Comparison of ENCODE assay signal across 10 cellular contexts in genomic region chr6:162610351-162610750, GRCh38.
"Had no signal": no experiment of that assay in that cellular context is flagged by ENCODE, and none has a peak within 500 bp of the region (broad histone marks: within the 10 kb centered on the region; RNA-seq: fewer than 3 reads in every experiment).

No MANE protein-coding gene starts in this region.

- DNase-seq: GM23248, GOT3, H7, H9, HCEC 1CT, HFFc6 had no signal

- ATAC-seq: GM23338, HCT116 had no signal

- H3K27ac ChIP-seq: GM23248 had no signal

- H3K9ac ChIP-seq: GM23248 had no signal

- H3K9me3 Mint-ChIP-seq: GM23338, H9 had no signal

- FAIRE-seq: H1, H54 had no signal

- H3K4me1 Mint-ChIP-seq: GM23338, H9 had no signal

- H2AFZ ChIP-seq: GM23248, GM23338 had no signal

- H3K27ac Mint-ChIP-seq: GM23338, H9, HFFc6 had no signal

- H3K4me3 Mint-ChIP-seq: GM23338, H9, HFFc6 had no signal

- H3K4me2 ChIP-seq: GM23338 had no signal

- H3K4me3 ChIP-seq: GM23248, GM23338 had no signal
